22 cellular contexts compared by ENCODE assay signal in the genomic region with DNA sequence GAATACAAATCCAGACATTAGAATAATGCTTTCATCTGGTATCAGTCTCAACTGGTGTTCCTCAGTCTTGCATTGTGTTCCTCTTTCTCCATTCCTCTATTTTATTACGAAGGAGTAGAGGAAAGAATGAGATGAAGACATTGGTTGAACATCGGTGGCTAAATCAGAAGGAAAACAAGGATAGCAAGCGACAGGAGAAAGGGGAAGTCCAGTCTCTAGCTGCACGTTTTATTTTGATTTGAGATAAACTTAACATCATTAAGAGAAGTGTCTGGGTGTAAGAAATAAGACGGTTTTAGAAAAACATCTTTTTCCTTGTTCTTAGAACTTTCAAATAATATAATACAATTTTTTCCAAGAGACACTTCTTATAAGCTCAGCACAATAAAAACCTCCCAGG. TPM values are rescaled to one million over a fixed set of nuclear protein-coding genes. Genes with fewer than 3 reads are reported as not detected.
"Had no signal": no experiment of that assay in that cellular context is flagged by ENCODE, and none has a peak within 500 bp of the region (broad histone marks: within the 10 kb centered on the region; RNA-seq: fewer than 3 reads in every experiment).

No MANE protein-coding gene starts in this region.

- H3K4me3 ChIP-seq: MG63 had no signal

- H3K27ac ChIP-seq: HL-60, RWPE1 had no signal

- H3K27me3 ChIP-seq: MG63 had no signal

- H3K36me3 ChIP-seq: MG63 had no signal

- H3K9me3 ChIP-seq: MG63 had no signal

- DNase-seq: Karpas-422, KG1, MG63, NCI-H1092, NCI-H1105 treated with DMSO at 0.1 percent for 48 hours, NCI-H1417 treated with DMSO at 0.1 percent for 48 hours, NCI-H146, NCI-H1694 treated with DMSO at 0.1 percent for 48 hours, NCI-H1930, NCI-H2081, NCI-H2107, NCI-H2227 treated with DMSO at 0.1 percent for 48 hours, NCI-H524, NCI-H526 treated with DMSO at 0.1 percent for 48 hours, NCI-H748 treated with DMSO at 0.1 percent for 48 hours, PC-3, SHP77 had no signal

- ATAC-seq: Panc1, PC-3, SK-N-SH treated with all-trans-retinoic acid at 6 μM for 48 hours had no signal

RNA-seq across cellular contexts. Expression of gene SOX6, which starts 6.2 kb away (rescaled TPM):
- total RNA-seq: PC-3 had no signal
- polyA plus RNA-seq: IgD-negative memory B cell had no signal
